Comparison of ENCODE assay signal across 29 cellular contexts in genomic region chr20:39277185-39277584, GRCh38.
"Had no signal": no experiment of that assay in that cellular context is flagged by ENCODE, and none has a peak within 500 bp of the region (broad histone marks: within the 10 kb centered on the region; RNA-seq: fewer than 3 reads in every experiment).

No MANE protein-coding gene starts in this region.

- H3K27ac Mint-ChIP-seq: stimulated activated effector memory CD8-positive, alpha-beta T cell treated with anti-CD3 and anti-CD28 coated beads, Interleukin-12 subunit alpha, Interleukin-12 subunit beta, amount 100 ng/mL, for 72 hours; stimulated activated memory B cell treated with anti-CD40 and anti-IgM and Interleukin-4, amounts not matched to agents 10 μg/mL and 1 μg/mL and 100 μg/mL, for 72 hours; stimulated activated naive B cell treated with anti-CD40 and anti-IgM and Interleukin-4, amounts not matched to agents 10 μg/mL and 1 μg/mL and 100 μg/mL, for 72 hours; stimulated activated naive CD8-positive, alpha-beta T cell treated with anti-CD3 and anti-CD28 coated beads, Interleukin-15, amount 100 ng/mL, for 72 hours; stimulated activated naive CD8-positive, alpha-beta T cell treated with anti-CD3 and anti-CD28 coated beads, Interleukin-15, Interleukin-2, amounts not matched to agents 100 ng/mL and 50 ng/mL, for 24 hours; type B pancreatic cell had no signal

- H3K9me3 ChIP-seq: suprapubic skin, testis, thoracic aorta, thyroid gland, tibial artery, transverse colon, upper lobe of left lung, upper lobe of right lung, uterus, vagina had no signal

- H3K4me1 Mint-ChIP-seq: stimulated activated effector memory CD8-positive, alpha-beta T cell treated with anti-CD3 and anti-CD28 coated beads, Interleukin-12 subunit alpha, Interleukin-12 subunit beta, amount 100 ng/mL, for 72 hours; stimulated activated memory B cell treated with anti-CD40 and anti-IgM and Interleukin-4, amounts not matched to agents 10 μg/mL and 1 μg/mL and 100 μg/mL, for 72 hours; stimulated activated naive B cell treated with anti-CD40 and anti-IgM and Interleukin-4, amounts not matched to agents 10 μg/mL and 1 μg/mL and 100 μg/mL, for 72 hours; stimulated activated naive CD8-positive, alpha-beta T cell treated with anti-CD3 and anti-CD28 coated beads, Interleukin-15, amount 100 ng/mL, for 72 hours had no signal

- DNase-seq: stimulated activated CD4-positive, alpha-beta T cell treated with anti-CD3 and anti-CD28 coated beads, Interleukin-2, amount 100 ng/mL, for 48 hours; stimulated activated CD4-positive, alpha-beta T cell treated with anti-CD3 and anti-CD28 coated beads, Interleukin-4, amount 100 ng/mL, for 1 hour; stimulated activated CD4-positive, alpha-beta T cell treated with anti-CD3 and anti-CD28 coated beads, Interleukin-4, amount 100 ng/mL, for 24 hours; stimulated activated CD4-positive, alpha-beta T cell treated with anti-CD3 and anti-CD28 coated beads, Interleukin-4, amount 100 ng/mL, for 4 hours; stimulated activated CD8-positive, alpha-beta memory T cell treated with anti-CD3 and anti-CD28 coated beads, Interleukin-4, amount 100 ng/mL, for 48 hours; stimulated activated naive B cell treated with anti-CD40 and anti-IgM and Interleukin-4, amounts not matched to agents 10 μg/mL and 1 μg/mL and 100 μg/mL, for 72 hours; stimulated activated naive CD4-positive, alpha-beta T cell; stimulated activated naive CD4-positive, alpha-beta T cell treated with Interleukin-2 at 50 U/mL for 16 hours; stimulated activated naive CD8-positive, alpha-beta T cell treated with anti-CD3 and anti-CD28 coated beads, Interleukin-15, amount 100 ng/mL, for 72 hours; stimulated activated naive CD8-positive, alpha-beta T cell treated with anti-CD3 and anti-CD28 coated beads, Interleukin-15, Interleukin-2, amounts not matched to agents 100 U/mL and 50 U/mL, for 24 hours; stomach; substantia nigra; testis; thyroid gland; tibial artery; transverse colon; trophoblast cell; upper lobe of left lung; upper lobe of right lung; uterus had no signal

- H3K27ac ChIP-seq: stomach, suprapubic skin, testis, thoracic aorta, thyroid gland, tibial artery, tibial nerve, transverse colon, upper lobe of left lung, upper lobe of right lung, uterus, vagina had no signal

- H3K4me3 ChIP-seq: stomach, suprapubic skin, testis, thoracic aorta, thyroid gland, tibial artery, tibial nerve, transverse colon, upper lobe of left lung, upper lobe of right lung, uterus, vagina had no signal

- H3K27me3 ChIP-seq: stomach, suprapubic skin, testis, thyroid gland, tibial artery, tibial nerve, transverse colon, upper lobe of left lung, upper lobe of right lung, uterus, vagina had no signal

- H3K4me1 ChIP-seq: testis, thyroid gland, tibial artery, tibial nerve, transverse colon, upper lobe of left lung, upper lobe of right lung, uterus had no signal

- H3K4me3 Mint-ChIP-seq: stimulated activated effector memory CD8-positive, alpha-beta T cell treated with anti-CD3 and anti-CD28 coated beads, Interleukin-12 subunit alpha, Interleukin-12 subunit beta, amount 100 ng/mL, for 72 hours; stimulated activated memory B cell treated with anti-CD40 and anti-IgM and Interleukin-4, amounts not matched to agents 10 μg/mL and 1 μg/mL and 100 μg/mL, for 72 hours; stimulated activated naive B cell treated with anti-CD40 and anti-IgM and Interleukin-4, amounts not matched to agents 10 μg/mL and 1 μg/mL and 100 μg/mL, for 72 hours; stimulated activated naive CD8-positive, alpha-beta T cell treated with anti-CD3 and anti-CD28 coated beads, Interleukin-15, amount 100 ng/mL, for 72 hours; stimulated activated naive CD8-positive, alpha-beta T cell treated with anti-CD3 and anti-CD28 coated beads, Interleukin-15, Interleukin-2, amounts not matched to agents 100 ng/mL and 50 ng/mL, for 24 hours; type B pancreatic cell had no signal

- H3K36me3 ChIP-seq: stomach, suprapubic skin, thoracic aorta, thyroid gland, tibial artery, tibial nerve, transverse colon, upper lobe of left lung, upper lobe of right lung, uterus, vagina had no signal

- FAIRE-seq: urothelium cell line had no signal

- H3K36me3 Mint-ChIP-seq: stimulated activated effector memory CD8-positive, alpha-beta T cell treated with anti-CD3 and anti-CD28 coated beads, Interleukin-12 subunit alpha, Interleukin-12 subunit beta, amount 100 ng/mL, for 72 hours; stimulated activated memory B cell treated with anti-CD40 and anti-IgM and Interleukin-4, amounts not matched to agents 10 μg/mL and 1 μg/mL and 100 μg/mL, for 72 hours; stimulated activated naive B cell treated with anti-CD40 and anti-IgM and Interleukin-4, amounts not matched to agents 10 μg/mL and 1 μg/mL and 100 μg/mL, for 72 hours; type B pancreatic cell had no signal

- ATAC-seq: stimulated activated effector memory CD8-positive, alpha-beta T cell treated with anti-CD3 and anti-CD28 coated beads, Interleukin-12 subunit alpha, Interleukin-12 subunit beta, amount 100 ng/mL, for 72 hours; stimulated activated memory B cell treated with anti-CD40 and anti-IgM and Interleukin-4, amounts not matched to agents 10 μg/mL and 1 μg/mL and 100 μg/mL, for 72 hours; stimulated activated naive B cell treated with anti-CD40 and anti-IgM and Interleukin-4, amounts not matched to agents 10 μg/mL and 1 μg/mL and 100 μg/mL, for 72 hours; stimulated activated naive CD8-positive, alpha-beta T cell treated with anti-CD3 and anti-CD28 coated beads, Interleukin-15, amount 100 ng/mL, for 72 hours; stimulated activated naive CD8-positive, alpha-beta T cell treated with anti-CD3 and anti-CD28 coated beads, Interleukin-15, Interleukin-2, amounts not matched to agents 100 U/mL and 50 U/mL, for 24 hours; upper lobe of right lung had no signal
